ENCODE assay signal across 8 cellular contexts in genomic region chr20:20594171-20594530, GRCh38.
A peak's percentile ranks its signal among the peaks of the same experiment; 100 is the strongest.
DNase-seq lines count a peak whose midpoint lies in the region; ATAC-seq and TF ChIP-seq lines count a peak whose summit lies in the region.

No MANE protein-coding gene starts in this region.

- no peaks in the 10 kb centered on the region for H3K9me3 Mint-ChIP-seq in chondrocyte (ENCODE audit: low read depth)
- H3K9me3 Mint-ChIP-seq in osteocyte (ENCODE audit: unreplicated experiment): no peaks in the 10 kb centered on the region
- no peaks in the 10 kb centered on the region for H3K9me3 Mint-ChIP-seq in activated CD4-positive, alpha-beta memory T cell treated with anti-CD3 and anti-CD28 coated beads, Interleukin-2, amount 10 ng/mL, durations not matched to agents 7 days and 5 days

- ATAC-seq in HG03521 (IDR thresholded peaks at IDR 0.05; ENCODE audit: unreplicated experiment) (no peak), GM19463 (IDR thresholded peaks at IDR 0.05; ENCODE audit: unreplicated experiment) (no peak)

- H3K27ac Mint-ChIP-seq in chondrocyte (ENCODE audit: unreplicated experiment) (no peak overlapping the region), osteocyte (ENCODE audit: unreplicated experiment) (no peak overlapping the region)
- H3K27ac Mint-ChIP-seq in activated CD4-positive, alpha-beta memory T cell treated with anti-CD3 and anti-CD28 coated beads, Interleukin-2, amount 10 ng/mL, durations not matched to agents 7 days and 5 days: no peak overlapping the region

- H3K27me3 Mint-ChIP-seq in chondrocyte (ENCODE audit: low read depth): no peaks in the 10 kb centered on the region
- H3K27me3 Mint-ChIP-seq in osteocyte (ENCODE audit: unreplicated experiment): no peaks in the 10 kb centered on the region
- H3K27me3 Mint-ChIP-seq in activated CD4-positive, alpha-beta memory T cell treated with anti-CD3 and anti-CD28 coated beads, Interleukin-2, amount 10 ng/mL, durations not matched to agents 7 days and 5 days: no peaks in the 10 kb centered on the region

- H3K4me3 Mint-ChIP-seq in chondrocyte (ENCODE audit: unreplicated experiment): no peak overlapping the region
- no peak overlapping the region for H3K4me3 Mint-ChIP-seq in osteocyte (ENCODE audit: unreplicated experiment)
- H3K4me3 Mint-ChIP-seq in activated CD4-positive, alpha-beta memory T cell treated with anti-CD3 and anti-CD28 coated beads, Interleukin-2, amount 10 ng/mL, durations not matched to agents 7 days and 5 days: no peak overlapping the region

- CTCF ChIA-PET in activated CD4-positive, alpha-beta memory T cell treated with anti-CD3 and anti-CD28 coated beads, Interleukin-2, amount 10 ng/mL, durations not matched to agents 7 days and 5 days (lab: Charles Lee): interaction anchor here (0.6 to 2.7 kb wide), 16 partner anchors 9 to 543 kb away, joined by 3 to 26 read pairs (median 5); no protein-coding TSS in a partner anchor

- H3K4me1 Mint-ChIP-seq in chondrocyte (ENCODE audit: low read depth) (no peaks in the 10 kb centered on the region), osteocyte (ENCODE audit: unreplicated experiment) (peaks cover 4% of the 10 kb centered on the region)
- no peaks in the 10 kb centered on the region for H3K4me1 Mint-ChIP-seq in activated CD4-positive, alpha-beta memory T cell treated with anti-CD3 and anti-CD28 coated beads, Interleukin-2, amount 10 ng/mL, durations not matched to agents 7 days and 5 days

- TF ChIP-seq CTCF in chondrocyte (IDR thresholded peaks at IDR 0.05): peak; percentile 74
- peak; percentile 41 for TF ChIP-seq CTCF in osteocyte (IDR thresholded peaks at IDR 0.05)

- POLR2A ChIA-PET in activated CD4-positive, alpha-beta memory T cell treated with anti-CD3 and anti-CD28 coated beads, Interleukin-2, amount 10 ng/mL, durations not matched to agents 7 days and 5 days (lab: Charles Lee): no interaction called here

- H3K36me3 Mint-ChIP-seq in chondrocyte (ENCODE audit: low read depth): peaks cover 7% of the 10 kb centered on the region
- H3K36me3 Mint-ChIP-seq in osteocyte (ENCODE audit: unreplicated experiment): peaks cover 10% of the 10 kb centered on the region
- H3K36me3 Mint-ChIP-seq in activated CD4-positive, alpha-beta memory T cell treated with anti-CD3 and anti-CD28 coated beads, Interleukin-2, amount 10 ng/mL, durations not matched to agents 7 days and 5 days (ENCODE audit: low read depth): peaks cover 11% of the 10 kb centered on the region

- peak; percentile 22 for DNase-seq in DMS153 treated with DMSO at 0.1 percent for 48 hours (lab: John Stamatoyannopoulos, UW; ENCODE audit: unreplicated experiment)
- no peak for DNase-seq in DMS153 (lab: John Stamatoyannopoulos, UW)
- peak; percentile 84 for DNase-seq in NCI-H2171 (lab: John Stamatoyannopoulos, UW)
- no peak for DNase-seq in chondrocyte (ENCODE audit: low spot score)
- no peak for DNase-seq in osteocyte (ENCODE audit: extremely low spot score, unreplicated experiment)
- DNase-seq in activated CD4-positive, alpha-beta memory T cell treated with anti-CD3 and anti-CD28 coated beads, Interleukin-2, amount 10 ng/mL, durations not matched to agents 7 days and 5 days: no peak

Comparison
In these comparisons a context has a peak if more than half of its experiments do, and no peak if none do; other contexts are left out.
1. DNase-seq: peak in DMS153 treated with DMSO at 0.1 percent for 48 hours (single experiment) and NCI-H2171 (single experiment); none in DMS153 (single experiment), chondrocyte (single experiment), osteocyte (single experiment) and activated CD4-positive, alpha-beta memory T cell treated with anti-CD3 and anti-CD28 coated beads, Interleukin-2, amount 10 ng/mL, durations not matched to agents 7 days and 5 days (single experiment).